11 cellular contexts compared by ENCODE assay signal in the genomic region with DNA sequence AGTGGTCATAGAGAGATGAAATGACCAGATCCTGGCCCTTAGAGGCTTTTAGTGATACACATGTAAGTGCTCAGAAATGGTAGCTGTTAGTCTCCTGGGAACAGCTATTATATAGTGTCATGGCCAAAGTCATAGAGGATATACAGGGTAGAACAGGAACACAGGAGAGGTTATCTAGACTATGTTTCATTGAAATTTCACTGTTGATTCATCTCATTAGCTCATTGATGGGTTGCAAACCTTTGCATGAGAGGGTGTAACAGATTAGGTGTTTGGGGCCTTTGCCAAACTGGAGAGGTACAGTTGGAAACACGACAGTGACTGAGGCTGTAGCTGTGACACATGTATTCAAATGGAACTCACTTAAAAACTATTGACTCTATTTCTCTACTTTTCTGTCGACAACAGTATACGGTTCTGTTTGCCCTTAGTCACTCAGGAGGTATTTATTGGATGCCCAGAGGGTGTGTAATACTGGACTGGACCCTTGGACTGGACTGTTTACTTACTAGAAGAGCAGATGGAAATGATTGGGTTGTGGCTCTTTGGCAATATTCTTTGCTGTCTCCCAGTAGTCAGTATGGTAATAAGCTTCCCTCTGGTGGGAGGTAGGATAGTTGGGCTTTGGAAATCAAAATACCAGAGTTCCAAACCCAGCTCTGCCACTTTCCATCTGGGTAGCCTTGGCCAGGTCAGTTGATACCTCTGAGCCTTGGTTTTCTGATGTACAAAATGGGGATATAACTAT. TPM values are rescaled to one million over a fixed set of nuclear protein-coding genes. Genes with fewer than 3 reads are reported as not detected.
DNase-seq lines count a peak whose midpoint lies in the region; ATAC-seq and TF ChIP-seq lines count a peak whose summit lies in the region.
"Had no signal": no experiment of that assay in that cellular context is flagged by ENCODE, and none has a peak within 500 bp of the region (broad histone marks: within the 10 kb centered on the region; RNA-seq: fewer than 3 reads in every experiment).

No MANE protein-coding gene starts in this region.

- ATAC-seq in right lobe of liver: peak; percentile 89 to 94 (median 92)
- no peak for ATAC-seq in GM21367 (IDR thresholded peaks at IDR 0.05; ENCODE audit: unreplicated experiment)

- no peaks in the 10 kb centered on the region for H3K9me3 Mint-ChIP-seq in activated T-cell treated with anti-CD3 and anti-CD28 coated beads, Interleukin-2, amount 50 U/mL, for 24 hours
- H3K9me3 Mint-ChIP-seq: memory B cell had no signal

- H3K27ac ChIP-seq in brain microvascular endothelial cell (peak overlapping the region; percentile 5), right lobe of liver (peak overlapping the region; percentile 48 to 81 (median 80))

- TF ChIP-seq POLR2A in right lobe of liver (IDR thresholded peaks at IDR 0.05): peak; percentile 54

- no peaks in the 10 kb centered on the region for H3K9me3 ChIP-seq in right lobe of liver

- DNase-seq in BJ (ENCODE audit: low read depth): peak; percentile 97
- DNase-seq in HuH-7 (ENCODE audit: low spot score): peak; percentile 71
- DNase-seq in brain microvascular endothelial cell: peak; percentile 64
- DNase-seq in right lobe of liver: peak in 1 of 3 donors; percentile 79
- DNase-seq in posterior vena cava (ENCODE audit: low spot score): no peak
- no peak for DNase-seq in C1 segment of cervical spinal cord (lab: John Stamatoyannopoulos, UW)
- DNase-seq in activated T-cell treated with anti-CD3 and anti-CD28 coated beads, Interleukin-2, amount 50 U/mL, for 24 hours: no peak
- DNase-seq: effector memory CD4-positive, alpha-beta T cell; GF-D8 had no signal

- WGBS in right lobe of liver (ENCODE audit: insufficient coverage, low coverage, low lambda C conversion rate, missing lambda C conversion rate): 22% methylated on average over 3 of the region's 3 CpGs

- H3K27ac Mint-ChIP-seq in activated T-cell treated with anti-CD3 and anti-CD28 coated beads, Interleukin-2, amount 50 U/mL, for 24 hours: no peak overlapping the region
- H3K27ac Mint-ChIP-seq: memory B cell had no signal

- peak; percentile 23; the same call in 1 of the 2 replicates for TF ChIP-seq CTCF in BJ (IDR thresholded peaks at IDR 0.05; ENCODE audit: insufficient read depth, low read depth, low read length)
- TF ChIP-seq CTCF in brain microvascular endothelial cell (IDR thresholded peaks at IDR 0.05; ENCODE audit: low read depth, low read length, missing control alignments): no peak
- peak; percentile 7 to 31 (median 26) for TF ChIP-seq CTCF in right lobe of liver (IDR thresholded peaks at IDR 0.05)

- H3K27me3 ChIP-seq in BJ (ENCODE audit: control insufficient read depth, insufficient read depth, low read length): no peaks in the 10 kb centered on the region
- H3K27me3 ChIP-seq in brain microvascular endothelial cell (replicated peaks): no peaks in the 10 kb centered on the region
- H3K27me3 ChIP-seq in right lobe of liver: no peaks in the 10 kb centered on the region

- in situ Hi-C loops in brain microvascular endothelial cell (cut with HindIII; ENCODE audit: low pct_ligation_motif_present, low sequenced_read_pairs): no loop called here

- no peak overlapping the region for H3K4me3 Mint-ChIP-seq in activated T-cell treated with anti-CD3 and anti-CD28 coated beads, Interleukin-2, amount 50 U/mL, for 24 hours
- H3K4me3 Mint-ChIP-seq: memory B cell had no signal

- POLR2A ChIA-PET in BJ (lab: Charles Lee): interaction anchor here (0.6 to 1.3 kb wide), 2 partner anchors 9 to 29 kb away, joined by 3 to 5 read pairs; no protein-coding TSS in a partner anchor

- intact Hi-C loops in right lobe of liver (cut with DNase I): no loop called here
- intact Hi-C loops in posterior vena cava (cut with DNase I): no loop called here

- no peaks in the 10 kb centered on the region for H3K27me3 Mint-ChIP-seq in activated T-cell treated with anti-CD3 and anti-CD28 coated beads, Interleukin-2, amount 50 U/mL, for 24 hours
- H3K27me3 Mint-ChIP-seq: memory B cell had no signal

- H3K4me1 Mint-ChIP-seq in activated T-cell treated with anti-CD3 and anti-CD28 coated beads, Interleukin-2, amount 50 U/mL, for 24 hours (ENCODE audit: low read depth): peaks cover 50% of the 10 kb centered on the region

- H3K36me3 Mint-ChIP-seq in activated T-cell treated with anti-CD3 and anti-CD28 coated beads, Interleukin-2, amount 50 U/mL, for 24 hours (ENCODE audit: low read depth): peaks cover 3% of the 10 kb centered on the region

- H3K4me3 ChIP-seq in BJ (ENCODE audit: low read depth, low read length): no peak overlapping the region
- no peak overlapping the region for H3K4me3 ChIP-seq in brain microvascular endothelial cell (ENCODE audit: low read depth, low read length)
- no peak overlapping the region for H3K4me3 ChIP-seq in right lobe of liver

- peaks cover 0 to 61% (median 20%) of the 10 kb centered on the region in 4 donors for H3K4me1 ChIP-seq in right lobe of liver

- CTCF ChIA-PET in BJ (lab: Yijun Ruan, JAX): interaction anchor here (0.6 to 1.4 kb wide), 8 partner anchors 12 to 133 kb away, joined by 3 to 4 read pairs (median 3); no protein-coding TSS in a partner anchor

- H3K36me3 ChIP-seq in BJ (ENCODE audit: control insufficient read depth, insufficient read depth, low read length) (no peaks in the 10 kb centered on the region), brain microvascular endothelial cell (replicated peaks) (no peaks in the 10 kb centered on the region), right lobe of liver (no peaks in the 10 kb centered on the region)

RNA-seq across cellular contexts. Expression of gene ARHGAP35, which starts 29.8 kb away (rescaled TPM):
- polyA plus RNA-seq in BJ (2011; rRNA removed): 30.1 and 36.8 TPM in 2 replicates
- 37.5 and 55.5 TPM in 2 replicates for polyA minus RNA-seq in BJ (2011; rRNA and poly(A)+ RNA removed)
- total RNA-seq in right lobe of liver (10 to 100 TPM; 33.5 to 54.4 (median 47.8) TPM), posterior vena cava (10 to 100 TPM; 49.8 to 57.4 TPM)

RNA-seq across cellular contexts. Expression of gene AP2S1, which starts 40.0 kb away (rescaled TPM):
- 181 and 244 TPM in 2 replicates for polyA plus RNA-seq in BJ (2011; rRNA removed)
- 92.1 and 115 TPM in 2 replicates for polyA minus RNA-seq in BJ (2011; rRNA and poly(A)+ RNA removed)
- total RNA-seq in right lobe of liver (10 to 100 TPM; 67.2 to 82.6 (median 73.6) TPM), posterior vena cava (100 to 1,000 TPM in 1 of 2 donors, 10 to 100 TPM in 1; 98.0 to 139 TPM)

Comparison
In these comparisons a context has a peak if more than half of its experiments do, and no peak if none do; other contexts are left out.
1. DNase-seq: peak in BJ (single experiment), HuH-7 (single experiment) and brain microvascular endothelial cell (single experiment); none in posterior vena cava (single experiment), C1 segment of cervical spinal cord (0 of 14) and activated T-cell treated with anti-CD3 and anti-CD28 coated beads, Interleukin-2, amount 50 U/mL, for 24 hours (single experiment).